Comparison of ENCODE assay signal across 12 cellular contexts in the genomic region with DNA sequence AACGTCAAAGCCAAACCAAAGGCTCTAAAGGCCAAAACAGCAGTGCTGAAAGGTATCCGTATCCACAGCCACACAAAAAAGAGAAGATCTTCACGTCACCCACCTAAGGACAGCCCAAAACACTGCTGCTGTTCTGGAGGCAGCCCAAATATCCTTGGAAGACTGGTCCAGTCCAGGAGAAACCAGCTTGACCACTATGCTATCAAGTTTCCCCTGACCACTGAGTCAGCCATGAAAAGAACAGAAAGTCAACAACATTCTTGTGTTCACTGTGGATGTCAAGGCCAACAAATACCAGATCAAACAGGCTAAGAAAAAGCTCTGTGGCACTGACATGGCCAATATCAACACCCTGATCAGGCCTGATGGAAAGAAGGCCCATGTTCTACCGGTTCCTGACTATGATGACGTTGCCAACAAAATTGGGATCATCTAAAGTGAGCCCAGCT. TPM values are rescaled to one million over a fixed set of nuclear protein-coding genes. Genes with fewer than 3 reads are reported as not detected.
DNase-seq lines count a peak whose midpoint lies in the region; ATAC-seq and TF ChIP-seq lines count a peak whose summit lies in the region.
"Had no signal": no experiment of that assay in that cellular context is flagged by ENCODE, and none has a peak within 500 bp of the region (broad histone marks: within the 10 kb centered on the region; RNA-seq: fewer than 3 reads in every experiment).

No MANE protein-coding gene starts in this region.

- peaks cover 2% of the 10 kb centered on the region for H3K9me3 Mint-ChIP-seq in activated CD8-positive, alpha-beta T cell treated with anti-CD3 and anti-CD28 coated beads for 36 hours

- H3K27ac Mint-ChIP-seq in activated CD8-positive, alpha-beta T cell treated with anti-CD3 and anti-CD28 coated beads for 36 hours = peak overlapping the region; percentile 52

- H3K27me3 Mint-ChIP-seq in activated CD8-positive, alpha-beta T cell treated with anti-CD3 and anti-CD28 coated beads for 36 hours = no peaks in the 10 kb centered on the region

- CTCF ChIA-PET in activated CD8-positive, alpha-beta T cell treated with anti-CD3 and anti-CD28 coated beads for 36 hours (lab: Charles Lee) = no interaction called here

- POLR2A ChIA-PET in activated CD8-positive, alpha-beta T cell treated with anti-CD3 and anti-CD28 coated beads for 36 hours (lab: Charles Lee) = no interaction called here

- no peak for TF ChIP-seq CTCF in activated CD8-positive, alpha-beta T cell treated with anti-CD3 and anti-CD28 coated beads for 36 hours (IDR thresholded peaks at IDR 0.05)
- TF ChIP-seq CTCF in fibroblast of villous mesenchyme (IDR thresholded peaks at IDR 0.05; ENCODE audit: insufficient read depth, low read depth, low read length) = no peak

- peaks cover 14% of the 10 kb centered on the region for H3K36me3 Mint-ChIP-seq in activated CD8-positive, alpha-beta T cell treated with anti-CD3 and anti-CD28 coated beads for 36 hours (ENCODE audit: low read depth)

- H3K4me3 Mint-ChIP-seq in activated CD8-positive, alpha-beta T cell treated with anti-CD3 and anti-CD28 coated beads for 36 hours = no peak overlapping the region
- H3K4me3 Mint-ChIP-seq: neural crest cell had no signal

- ATAC-seq in activated CD8-positive, alpha-beta T cell treated with anti-CD3 and anti-CD28 coated beads for 36 hours = no peak
- no peak for ATAC-seq in GM18861 (IDR thresholded peaks at IDR 0.05; ENCODE audit: unreplicated experiment)

- no peak overlapping the region for H3K4me3 ChIP-seq in fibroblast of villous mesenchyme (ENCODE audit: low read depth, low read length)
- H3K4me3 ChIP-seq in skeletal muscle cell (ENCODE audit: low read depth, low read length) = no peak overlapping the region

- intact Hi-C loops in activated CD8-positive, alpha-beta T cell treated with anti-CD3 and anti-CD28 coated beads for 36 hours (cut with micrococcal nuclease) = no loop called here

- peak; percentile 56 for DNase-seq in NCI-H2029 (lab: John Stamatoyannopoulos, UW)
- no peak for DNase-seq in NCI-H2029 treated with DMSO at 0.1 percent for 48 hours (lab: John Stamatoyannopoulos, UW)
- no peak for DNase-seq in activated CD8-positive, alpha-beta T cell treated with anti-CD3 and anti-CD28 coated beads for 36 hours
- peak; percentile 53 for DNase-seq in fibroblast of villous mesenchyme (ENCODE audit: low read depth)
- peak; percentile 21 for DNase-seq in skeletal muscle cell (ENCODE audit: low read depth)
- no peak for DNase-seq in DMS79 treated with DMSO at 0.1 percent for 48 hours (lab: John Stamatoyannopoulos, UW)
- no peak for DNase-seq in NCI-H69 (lab: John Stamatoyannopoulos, UW)
- DNase-seq: 8988T, glutamatergic neuron, NCI-H2227 treated with DMSO at 0.1 percent for 48 hours had no signal

- H3K4me1 Mint-ChIP-seq in activated CD8-positive, alpha-beta T cell treated with anti-CD3 and anti-CD28 coated beads for 36 hours (ENCODE audit: low read depth) = peaks cover 52% of the 10 kb centered on the region

RNA-seq across cellular contexts. Expression of a gene that starts 32.1 kb away (rescaled TPM):
- 10 to 100 TPM; 38.8 to 41.9 TPM for total RNA-seq in activated CD8-positive, alpha-beta T cell treated with anti-CD3 and anti-CD28 coated beads for 36 hours
- total RNA-seq in fibroblast of villous mesenchyme = 33.8 and 40.2 TPM in 2 replicates

RNA-seq across cellular contexts. Expression of a gene that starts 32.4 kb away (rescaled TPM):
- total RNA-seq in activated CD8-positive, alpha-beta T cell treated with anti-CD3 and anti-CD28 coated beads for 36 hours = 10 to 100 TPM; 35.4 to 37.8 TPM
- 21.3 and 25.9 TPM in 2 replicates for total RNA-seq in fibroblast of villous mesenchyme

Comparison
In these comparisons a context has a peak if more than half of its experiments do, and no peak if none do; other contexts are left out.
1. DNase-seq: peak in NCI-H2029 (single experiment), fibroblast of villous mesenchyme (single experiment) and skeletal muscle cell (single experiment); none in NCI-H2029 treated with DMSO at 0.1 percent for 48 hours (single experiment), activated CD8-positive, alpha-beta T cell treated with anti-CD3 and anti-CD28 coated beads for 36 hours (single experiment), DMS79 treated with DMSO at 0.1 percent for 48 hours (single experiment) and NCI-H69 (single experiment).